26 cellular contexts compared by ENCODE assay signal in genomic region chr14:54574528-54574927, GRCh38. TPM values are rescaled to one million over a fixed set of nuclear protein-coding genes. Genes with fewer than 3 reads are reported as not detected.
"Had no signal": no experiment of that assay in that cellular context is flagged by ENCODE, and none has a peak within 500 bp of the region (broad histone marks: within the 10 kb centered on the region; RNA-seq: fewer than 3 reads in every experiment).

No MANE protein-coding gene starts in this region.

- H3K4me3 ChIP-seq: coronary artery, esophagus squamous epithelium, lower lobe of right lung, tibial nerve had no signal

- H3K9me3 Mint-ChIP-seq: endodermal cell had no signal

- H3K4me3 Mint-ChIP-seq: activated CD4-positive, alpha-beta T cell treated with anti-CD3 and anti-CD28 coated beads, Interleukin-2, amount 10 ng/mL, durations not matched to agents 7 days and 5 days; activated CD8-positive, alpha-beta memory T cell treated with anti-CD3 and anti-CD28 coated beads, Interleukin-2, amount 10 ng/mL, durations not matched to agents 7 days and 5 days; activated CD8-positive, alpha-beta T cell treated with anti-CD3 and anti-CD28 coated beads for 36 hours; activated naive CD4-positive, alpha-beta T cell treated with anti-CD3 and anti-CD28 coated beads, Interleukin-2, amount 50 U/mL, for 24 hours; activated T-helper 1 cell treated with anti-CD3 and anti-CD28 coated beads, Interleukin-12 subunit alpha, Interleukin-12 subunit beta, Interleukin-2, Interleukin-4 antibody, amounts not matched to agents 30 ng/mL and 10 ng/mL and 1 ng/mL, durations not matched to agents 14 hours and 24 hours and 36 hours; endodermal cell; naive thymus-derived CD4-positive, alpha-beta T cell; neural crest cell had no signal

- H3K36me3 ChIP-seq: esophagus squamous epithelium, lower lobe of right lung had no signal

- ATAC-seq: activated CD4-positive, CD25-positive, alpha-beta regulatory T cell treated with anti-CD3 and anti-CD28 coated beads, Interleukin-2, amount 50 U/mL, for 24 hours; activated CD8-positive, alpha-beta memory T cell treated with anti-CD3 and anti-CD28 coated beads, Interleukin-2, amount 10 ng/mL, durations not matched to agents 7 days and 5 days; activated CD8-positive, alpha-beta T cell treated with anti-CD3 and anti-CD28 coated beads for 36 hours; foreskin keratinocyte; lower lobe of right lung; naive thymus-derived CD4-positive, alpha-beta T cell; stimulated activated naive CD8-positive, alpha-beta T cell treated with anti-CD3 and anti-CD28 coated beads, Interleukin-15, Interleukin-2, amounts not matched to agents 100 U/mL and 50 U/mL, for 24 hours had no signal

- H3K27me3 ChIP-seq: esophagus squamous epithelium, foreskin keratinocyte, tibial nerve had no signal

- H3K27ac ChIP-seq: esophagus squamous epithelium, foreskin keratinocyte, lower lobe of right lung, tibial nerve, VCaP had no signal

- FAIRE-seq: bronchial epithelial cell, kidney, urothelium cell line had no signal

- H3K4me1 Mint-ChIP-seq: activated CD4-positive, alpha-beta T cell treated with anti-CD3 and anti-CD28 coated beads, Interleukin-2, amount 10 ng/mL, durations not matched to agents 7 days and 5 days; endodermal cell; naive thymus-derived CD4-positive, alpha-beta T cell had no signal

- DNase-seq: activated CD4-positive, alpha-beta T cell treated with anti-CD3 and anti-CD28 coated beads, Interleukin-2, amount 10 ng/mL, durations not matched to agents 7 days and 5 days; activated CD8-positive, alpha-beta memory T cell treated with anti-CD3 and anti-CD28 coated beads, Interleukin-2, amount 10 ng/mL, durations not matched to agents 7 days and 5 days; activated CD8-positive, alpha-beta T cell treated with anti-CD3 and anti-CD28 coated beads for 36 hours; activated gamma-delta T cell treated with Interleukin-2 at 50 U/mL for 16 hours; activated T-cell treated with anti-CD3 and anti-CD28 coated beads for 4 hours; cerebellar nuclear complex; endodermal cell; esophagus squamous epithelium; foreskin keratinocyte; kidney; lower lobe of right lung; mesendoderm; naive thymus-derived CD4-positive, alpha-beta T cell; occipital lobe; stimulated activated CD4-positive, alpha-beta T cell treated with anti-CD3 and anti-CD28 coated beads, Interleukin-12 subunit alpha, Interleukin-12 subunit beta, amount 100 ng/mL, for 4 hours; stimulated activated CD4-positive, alpha-beta T cell treated with anti-CD3 and anti-CD28 coated beads, Interleukin-4, amount 100 ng/mL, for 4 hours; stimulated activated naive CD8-positive, alpha-beta T cell treated with anti-CD3 and anti-CD28 coated beads, Interleukin-15, Interleukin-2, amounts not matched to agents 100 U/mL and 50 U/mL, for 24 hours had no signal

- H3K27ac Mint-ChIP-seq: activated CD4-positive, alpha-beta T cell treated with anti-CD3 and anti-CD28 coated beads, Interleukin-2, amount 10 ng/mL, durations not matched to agents 7 days and 5 days; activated CD8-positive, alpha-beta memory T cell treated with anti-CD3 and anti-CD28 coated beads, Interleukin-2, amount 10 ng/mL, durations not matched to agents 7 days and 5 days; activated CD8-positive, alpha-beta T cell treated with anti-CD3 and anti-CD28 coated beads for 36 hours; activated naive CD4-positive, alpha-beta T cell treated with anti-CD3 and anti-CD28 coated beads, Interleukin-2, amount 50 U/mL, for 24 hours; activated T-helper 1 cell treated with anti-CD3 and anti-CD28 coated beads, Interleukin-12 subunit alpha, Interleukin-12 subunit beta, Interleukin-2, Interleukin-4 antibody, amounts not matched to agents 30 ng/mL and 10 ng/mL and 1 ng/mL, durations not matched to agents 14 hours and 24 hours and 36 hours; endodermal cell; naive thymus-derived CD4-positive, alpha-beta T cell had no signal

RNA-seq across cellular contexts. Expression of gene SAMD4A, which starts 7.6 kb away (rescaled TPM):
- polyA plus RNA-seq: naive thymus-derived CD4-positive, alpha-beta T cell had no signal
